In genomic region chr9:114311571-114312512, GRCh38 we compare ENCODE assay signal across 26 cellular contexts. TPM values are rescaled to one million over a fixed set of nuclear protein-coding genes. Genes with fewer than 3 reads are reported as not detected.
DNase-seq lines count a peak whose midpoint lies in the region; ATAC-seq and TF ChIP-seq lines count a peak whose summit lies in the region.
"Had no signal": no experiment of that assay in that cellular context is flagged by ENCODE, and none has a peak within 500 bp of the region (broad histone marks: within the 10 kb centered on the region; RNA-seq: fewer than 3 reads in every experiment).

No MANE protein-coding gene starts in this region.

- no peaks in the 10 kb centered on the region for H3K4me1 ChIP-seq in ovary (ENCODE audit: insufficient read depth)
- no peaks in the 10 kb centered on the region for H3K4me1 ChIP-seq in CD8-positive, alpha-beta T cell (ENCODE audit: insufficient read depth, low read length)
- H3K4me1 ChIP-seq: psoas muscle had no signal

- H3K27ac Mint-ChIP-seq in CD8-positive, alpha-beta T cell, result no peak overlapping the region
- H3K27ac Mint-ChIP-seq: activated CD4-positive, alpha-beta T cell treated with anti-CD3 and anti-CD28 coated beads, Interleukin-2, amount 10 ng/mL, durations not matched to agents 7 days and 5 days; neural progenitor cell; stimulated activated effector memory CD8-positive, alpha-beta T cell treated with anti-CD3 and anti-CD28 coated beads, Interleukin-12 subunit alpha, Interleukin-12 subunit beta, amount 100 ng/mL, for 72 hours; T-helper 1 cell treated with Interleukin-12 subunit alpha and Interleukin-12 subunit beta and Interleukin-4 antibody, amounts not matched to agents 30 μg/mL and 1 μg/mL, for 36 hours had no signal

- no peak overlapping the region for H3K4me3 ChIP-seq in coronary artery
- no peak overlapping the region for H3K4me3 ChIP-seq in ovary
- no peak overlapping the region for H3K4me3 ChIP-seq in CD8-positive, alpha-beta T cell (ENCODE audit: low read depth, low read length)
- H3K4me3 ChIP-seq: BLaER1 treated with 17β-estradiol and CSF1 and Interleukin-3, amounts not matched to agents 10 nM and 100 nM; neural progenitor cell; psoas muscle had no signal

- no peaks in the 10 kb centered on the region for H3K36me3 Mint-ChIP-seq in CD8-positive, alpha-beta T cell

- H3K27me3 Mint-ChIP-seq in CD8-positive, alpha-beta T cell (ENCODE audit: low read depth), result no peaks in the 10 kb centered on the region
- H3K27me3 Mint-ChIP-seq: activated CD4-positive, alpha-beta T cell treated with anti-CD3 and anti-CD28 coated beads, Interleukin-2, amount 10 ng/mL, durations not matched to agents 7 days and 5 days had no signal

- H3K36me3 ChIP-seq in ovary, result no peaks in the 10 kb centered on the region
- H3K36me3 ChIP-seq in CD8-positive, alpha-beta T cell (ENCODE audit: insufficient read depth, low read length), result no peaks in the 10 kb centered on the region
- H3K36me3 ChIP-seq: neural progenitor cell had no signal

- no peak overlapping the region for H3K4me3 Mint-ChIP-seq in CD8-positive, alpha-beta T cell
- H3K4me3 Mint-ChIP-seq: activated CD4-positive, alpha-beta T cell treated with anti-CD3 and anti-CD28 coated beads, Interleukin-2, amount 10 ng/mL, durations not matched to agents 7 days and 5 days; neural progenitor cell; stimulated activated effector memory CD8-positive, alpha-beta T cell treated with anti-CD3 and anti-CD28 coated beads, Interleukin-12 subunit alpha, Interleukin-12 subunit beta, amount 100 ng/mL, for 72 hours; T-helper 1 cell treated with Interleukin-12 subunit alpha and Interleukin-12 subunit beta and Interleukin-4 antibody, amounts not matched to agents 30 μg/mL and 1 μg/mL, for 36 hours had no signal

- no peak for TF ChIP-seq POLR2A in ovary (IDR thresholded peaks at IDR 0.05)

- TF ChIP-seq EP300 in ovary (IDR thresholded peaks at IDR 0.05), result no peak

- no peaks in the 10 kb centered on the region for H3K9me3 Mint-ChIP-seq in CD8-positive, alpha-beta T cell
- H3K9me3 Mint-ChIP-seq: activated CD4-positive, alpha-beta T cell treated with anti-CD3 and anti-CD28 coated beads, Interleukin-2, amount 10 ng/mL, durations not matched to agents 7 days and 5 days; neural progenitor cell; stimulated activated effector memory CD8-positive, alpha-beta T cell treated with anti-CD3 and anti-CD28 coated beads, Interleukin-12 subunit alpha, Interleukin-12 subunit beta, amount 100 ng/mL, for 72 hours; T-helper 1 cell treated with Interleukin-12 subunit alpha and Interleukin-12 subunit beta and Interleukin-4 antibody, amounts not matched to agents 30 μg/mL and 1 μg/mL, for 36 hours had no signal

- ATAC-seq in left cardiac atrium, result no peak
- no peak for ATAC-seq in HG02759 (IDR thresholded peaks at IDR 0.05; ENCODE audit: unreplicated experiment)
- ATAC-seq in CD8-positive, alpha-beta T cell, result no peak
- ATAC-seq: foreskin keratinocyte; left ventricle myocardium superior; psoas muscle; stimulated activated effector memory CD8-positive, alpha-beta T cell treated with anti-CD3 and anti-CD28 coated beads, Interleukin-12 subunit alpha, Interleukin-12 subunit beta, amount 100 ng/mL, for 72 hours had no signal

- H3K27ac ChIP-seq in coronary artery (no peak overlapping the region), ovary (no peak overlapping the region), substantia nigra (ENCODE audit: low read depth, low read length, poor library complexity, severe bottlenecking) (no peak overlapping the region)
- H3K27ac ChIP-seq in CD8-positive, alpha-beta T cell (ENCODE audit: low read depth, low read length), result no peak overlapping the region
- H3K27ac ChIP-seq: foreskin keratinocyte, neural progenitor cell, psoas muscle had no signal

- peak; percentile 41 for DNase-seq in cardiac septum (ENCODE audit: low spot score)
- no peak for DNase-seq in left cardiac atrium
- peak; percentile 40 for DNase-seq in coronary artery (ENCODE audit: low spot score)
- peak in 4 of 5 donors; percentile 3 to 26 (median 6) for DNase-seq in ovary
- DNase-seq in T1000 (lab: John Stamatoyannopoulos, UW), result no peak
- no peak for DNase-seq in substantia nigra (lab: John Stamatoyannopoulos, UW)
- no peak for DNase-seq in CD8-positive, alpha-beta T cell
- DNase-seq: ACHN; activated CD4-positive, alpha-beta T cell treated with anti-CD3 and anti-CD28 coated beads, Interleukin-2, amount 10 ng/mL, durations not matched to agents 7 days and 5 days; central memory CD4-positive, alpha-beta T cell; erythroblast; foreskin keratinocyte; KBM-7; left ventricle myocardium superior; MM.1S; NCI-H1436 treated with DMSO at 0.1 percent for 48 hours; NCI-H524 treated with DMSO at 0.1 percent for 48 hours; psoas muscle; stimulated activated CD4-positive, alpha-beta T cell treated with anti-CD3 and anti-CD28 coated beads, Interleukin-1b, Interleukin-23, amount 100 ng/mL, for 48 hours had no signal

- POLR2A ChIA-PET in CD8-positive, alpha-beta T cell (lab: Charles Lee), result no interaction called here

- CTCF ChIA-PET in CD8-positive, alpha-beta T cell (lab: Charles Lee), result no interaction called here

- no peaks in the 10 kb centered on the region for H3K9me3 ChIP-seq in ovary
- H3K9me3 ChIP-seq in CD8-positive, alpha-beta T cell (ENCODE audit: low read length), result no peaks in the 10 kb centered on the region
- H3K9me3 ChIP-seq: psoas muscle had no signal

- intact Hi-C loops in cardiac septum (cut with DNase I), result no loop called here
- intact Hi-C loops in left cardiac atrium (cut with DNase I), result no loop called here
- intact Hi-C loops in ovary (cut with DNase I), result no loop called here
- intact Hi-C loops in CD8-positive, alpha-beta T cell (cut with DNase I, micrococcal nuclease), result no loop called here

- no peak for TF ChIP-seq CTCF in coronary artery (IDR thresholded peaks at IDR 0.05)
- TF ChIP-seq CTCF in ovary (IDR thresholded peaks at IDR 0.05), result no peak
- no peak for TF ChIP-seq CTCF in CD8-positive, alpha-beta T cell (IDR thresholded peaks at IDR 0.05)

- no peaks in the 10 kb centered on the region for H3K4me1 Mint-ChIP-seq in CD8-positive, alpha-beta T cell (ENCODE audit: low read depth)
- H3K4me1 Mint-ChIP-seq: activated CD4-positive, alpha-beta T cell treated with anti-CD3 and anti-CD28 coated beads, Interleukin-2, amount 10 ng/mL, durations not matched to agents 7 days and 5 days; stimulated activated effector memory CD8-positive, alpha-beta T cell treated with anti-CD3 and anti-CD28 coated beads, Interleukin-12 subunit alpha, Interleukin-12 subunit beta, amount 100 ng/mL, for 72 hours had no signal

- no peaks in the 10 kb centered on the region for H3K27me3 ChIP-seq in ovary
- no peaks in the 10 kb centered on the region for H3K27me3 ChIP-seq in CD8-positive, alpha-beta T cell (ENCODE audit: insufficient read depth, low read length)
- H3K27me3 ChIP-seq: BLaER1 treated with 17β-estradiol and CSF1 and Interleukin-3, amounts not matched to agents 10 nM and 100 nM; foreskin keratinocyte; neural progenitor cell had no signal

- WGBS in ovary, 3 donors, result 90 to 91% (median 91%) methylated on average over 28 of the region's 28 CpGs

RNA-seq across cellular contexts. Expression of gene ORM1, which starts 11.1 kb away (rescaled TPM):
- not detected for total RNA-seq in cardiac septum
- 1 to 10 TPM in 1 of 2 donors, under 1 TPM in 1; 0.71 to 4.8 TPM for total RNA-seq in left cardiac atrium
- total RNA-seq in ovary, result 10 to 100 TPM in 1 of 7 donors, 1 to 10 TPM in 1, under 1 TPM in 2, not detected in 3; 0.30 to 11.9 (median 1.8) TPM
- 1 to 10 TPM in 1 of 2 donors, not detected in 1; 2.1 TPM for polyA plus RNA-seq in ovary
- total RNA-seq in CD8-positive, alpha-beta T cell, result not detected
- total RNA-seq: activated CD4-positive, alpha-beta T cell treated with anti-CD3 and anti-CD28 coated beads, Interleukin-2, amount 10 ng/mL, durations not matched to agents 7 days and 5 days; foreskin keratinocyte; left ventricle myocardium superior; RPMI7951 had no signal
- polyA plus RNA-seq: foreskin keratinocyte had no signal

RNA-seq across cellular contexts. Expression of gene ORM2, which starts 17.8 kb away (rescaled TPM):
- total RNA-seq in cardiac septum (0.32 TPM), left cardiac atrium (1 to 10 TPM in 1 of 2 donors, not detected in 1; 1.6 TPM), ovary (1 to 10 TPM in 1 of 7 donors, under 1 TPM in 1, not detected in 5; 0.82 to 2.6 TPM)
- polyA plus RNA-seq in ovary, result under 1 TPM in 1 of 2 donors, not detected in 1; 0.52 TPM
- total RNA-seq in CD8-positive, alpha-beta T cell, result not detected
- total RNA-seq: activated CD4-positive, alpha-beta T cell treated with anti-CD3 and anti-CD28 coated beads, Interleukin-2, amount 10 ng/mL, durations not matched to agents 7 days and 5 days; foreskin keratinocyte; left ventricle myocardium superior; psoas muscle; RPMI7951; skeletal muscle tissue had no signal
- polyA plus RNA-seq: foreskin keratinocyte had no signal

Comparison
In these comparisons a context has a peak if more than half of its experiments do, and no peak if none do; other contexts are left out.
1. DNase-seq: peak in cardiac septum (single experiment), coronary artery (single experiment) and ovary (4 of 5); none in left cardiac atrium (single experiment), T1000 (single experiment), substantia nigra (0 of 49) and CD8-positive, alpha-beta T cell (0 of 7).